Comparison of ENCODE assay signal across 17 cellular contexts in the genomic region with DNA sequence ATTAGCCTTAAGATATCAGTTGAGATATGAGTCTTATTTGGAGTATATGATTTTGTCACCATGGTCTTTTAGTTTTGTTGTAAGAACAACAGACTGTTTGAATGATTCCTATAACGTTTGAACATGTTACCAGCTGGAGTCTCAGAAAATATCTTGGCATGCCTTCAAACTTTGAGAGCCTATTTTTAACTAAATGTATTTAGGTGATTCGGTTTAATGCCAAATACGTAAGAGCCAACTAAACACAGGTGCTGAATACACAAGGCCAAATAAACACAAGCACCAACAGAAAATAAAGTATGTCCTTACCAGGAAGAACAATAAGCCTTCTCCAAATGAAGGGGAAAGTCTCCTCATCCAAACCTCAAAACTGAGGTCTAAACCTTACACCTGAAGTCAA.
"Had no signal": no experiment of that assay in that cellular context is flagged by ENCODE, and none has a peak within 500 bp of the region (broad histone marks: within the 10 kb centered on the region; RNA-seq: fewer than 3 reads in every experiment).

No MANE protein-coding gene starts in this region.

- DNase-seq: effector CD4-positive, alpha-beta T cell; endodermal cell; foreskin melanocyte; head of caudate nucleus; mesendoderm; naive B cell; posterior cingulate gyrus; spleen; stimulated activated CD4-positive, alpha-beta T cell treated with anti-CD3 and anti-CD28 coated beads, Interleukin-15, amount 100 ng/mL, for 24 hours; stimulated activated CD4-positive, alpha-beta T cell treated with anti-CD3 and anti-CD28 coated beads, Interleukin-1b, Interleukin-23, amount 100 ng/mL, for 48 hours; stimulated activated CD4-positive, alpha-beta T cell treated with anti-CD3 and anti-CD28 coated beads, Interleukin-4, amount 100 ng/mL, for 24 hours; tibial artery; upper lobe of left lung; uterus had no signal

- H3K27ac ChIP-seq: hepatocyte, spleen, tibial artery, upper lobe of left lung, uterus had no signal

- H3K4me3 ChIP-seq: hepatocyte, spleen, tibial artery, upper lobe of left lung, uterus had no signal

- ATAC-seq: sciatic nerve; stimulated activated memory B cell treated with anti-CD40 and anti-IgM and Interleukin-4, amounts not matched to agents 10 μg/mL and 1 μg/mL and 100 μg/mL, for 72 hours had no signal
